In the genomic region with DNA sequence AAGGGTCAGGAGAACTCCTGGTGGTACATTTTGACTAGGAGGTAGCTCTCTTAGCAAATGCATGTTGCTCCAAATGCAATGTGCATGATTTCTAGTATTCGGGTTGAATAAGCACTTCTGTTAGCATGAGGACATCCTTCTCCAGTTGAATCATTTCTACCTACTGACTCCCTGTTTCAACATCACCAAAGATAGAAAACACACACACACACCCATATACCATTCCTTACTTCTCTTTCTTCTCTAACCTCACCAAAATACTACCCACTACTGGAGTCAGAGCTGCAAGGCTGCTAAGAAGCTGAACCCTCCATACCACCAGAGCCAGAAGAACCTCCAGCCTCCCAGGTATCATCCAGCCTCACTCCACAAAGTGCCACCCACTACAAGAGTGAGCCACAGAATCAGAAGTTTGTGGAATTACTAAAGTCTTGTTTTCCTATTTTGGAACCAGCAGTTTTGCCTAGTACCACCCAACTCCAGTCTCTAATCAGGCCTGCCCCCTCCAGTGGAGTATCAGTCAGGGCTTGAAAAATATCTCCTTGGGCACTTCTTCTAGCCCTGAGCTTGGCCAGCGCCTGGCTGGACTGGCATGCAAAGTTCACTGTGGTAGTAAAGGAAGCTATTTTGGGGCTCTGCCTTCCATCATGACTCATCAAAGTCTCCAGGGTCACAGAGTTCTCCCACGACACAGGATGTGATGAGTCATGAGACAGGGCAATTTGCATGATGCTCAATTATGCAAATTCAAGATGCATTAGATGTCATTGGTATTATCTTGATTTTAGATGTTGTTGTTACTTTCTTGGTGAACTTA, we compare ENCODE assay signal across 1 cellular context.
A peak's percentile ranks its signal among the peaks of the same experiment; 100 is the strongest.
TF ChIP-seq lines count a peak whose summit lies in the region.

No MANE protein-coding gene starts in this region.

TF ChIP-seq in GM12878, 131 proteins besides CTCF, POLR2A, EP300 and RAD21 (continued from another document):
- TF ChIP-seq, protein P1, sequence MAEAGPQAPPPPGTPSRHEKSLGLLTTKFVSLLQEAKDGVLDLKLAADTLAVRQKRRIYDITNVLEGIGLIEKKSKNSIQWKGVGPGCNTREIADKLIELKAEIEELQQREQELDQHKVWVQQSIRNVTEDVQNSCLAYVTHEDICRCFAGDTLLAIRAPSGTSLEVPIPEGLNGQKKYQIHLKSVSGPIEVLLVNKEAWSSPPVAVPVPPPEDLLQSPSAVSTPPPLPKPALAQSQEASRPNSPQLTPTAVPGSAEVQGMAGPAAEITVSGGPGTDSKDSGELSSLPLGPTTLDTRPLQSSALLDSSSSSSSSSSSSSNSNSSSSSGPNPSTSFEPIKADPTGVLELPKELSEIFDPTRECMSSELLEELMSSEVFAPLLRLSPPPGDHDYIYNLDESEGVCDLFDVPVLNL (IDR thresholded peaks at IDR 0.05; ENCODE audit: low read depth, low read length) = no peak
- peak in 1 of 2 experiments; percentile 43; a peak in 1 of 4 replicates for TF ChIP-seq IKZF2 (IDR thresholded peaks at IDR 0.05)
- no peak for TF ChIP-seq SPI1 (IDR thresholded peaks at IDR 0.05; ENCODE audit: borderline replicate concordance, insufficient read depth, low read depth, low read length)
- TF ChIP-seq CREM (IDR thresholded peaks at IDR 0.05; ENCODE audit: low read depth) = peak; percentile 84
- TF ChIP-seq MEF2A (IDR thresholded peaks at IDR 0.05; ENCODE audit: insufficient read depth, low read depth, low read length) = peak; percentile 96
- peak; percentile 55 for TF ChIP-seq ATF7 (IDR thresholded peaks at IDR 0.05; ENCODE audit: low read depth)
- peak; percentile 67; the same call in 1 of the 2 replicates for TF ChIP-seq IRF4 (IDR thresholded peaks at IDR 0.05; ENCODE audit: low read depth, low read length)
- TF ChIP-seq FOXM1 (IDR thresholded peaks at IDR 0.05; ENCODE audit: low read depth, low read length) = peak; percentile 69; the same call in 1 of the 2 replicates
- no peak for TF ChIP-seq HCFC1 (IDR thresholded peaks at IDR 0.05; ENCODE audit: low read length)
- TF ChIP-seq POU2F2 (IDR thresholded peaks at IDR 0.05; ENCODE audit: borderline replicate concordance, low read depth, low read length) = peak; percentile 97; the same call in 2 of the 3 replicates
- 0 out of 2 replicates have a peak, but pooled peaks have one; percentile 40 for TF ChIP-seq POLR2AphosphoS5 (IDR thresholded peaks at IDR 0.05; ENCODE audit: low read length)
- no peak for TF ChIP-seq RCOR1 (conservative IDR thresholded peaks at IDR 0.05; ENCODE audit: low read depth, low read length)
- TF ChIP-seq, protein P2, sequence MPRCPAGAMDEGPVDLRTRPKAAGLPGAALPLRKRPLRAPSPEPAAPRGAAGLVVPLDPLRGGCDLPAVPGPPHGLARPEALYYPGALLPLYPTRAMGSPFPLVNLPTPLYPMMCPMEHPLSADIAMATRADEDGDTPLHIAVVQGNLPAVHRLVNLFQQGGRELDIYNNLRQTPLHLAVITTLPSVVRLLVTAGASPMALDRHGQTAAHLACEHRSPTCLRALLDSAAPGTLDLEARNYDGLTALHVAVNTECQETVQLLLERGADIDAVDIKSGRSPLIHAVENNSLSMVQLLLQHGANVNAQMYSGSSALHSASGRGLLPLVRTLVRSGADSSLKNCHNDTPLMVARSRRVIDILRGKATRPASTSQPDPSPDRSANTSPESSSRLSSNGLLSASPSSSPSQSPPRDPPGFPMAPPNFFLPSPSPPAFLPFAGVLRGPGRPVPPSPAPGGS (IDR thresholded peaks at IDR 0.05; ENCODE audit: borderline replicate concordance, insufficient read depth, low read depth, low read length, poor library complexity, severe bottlenecking) = peak; percentile 25
- TF ChIP-seq, protein P3, sequence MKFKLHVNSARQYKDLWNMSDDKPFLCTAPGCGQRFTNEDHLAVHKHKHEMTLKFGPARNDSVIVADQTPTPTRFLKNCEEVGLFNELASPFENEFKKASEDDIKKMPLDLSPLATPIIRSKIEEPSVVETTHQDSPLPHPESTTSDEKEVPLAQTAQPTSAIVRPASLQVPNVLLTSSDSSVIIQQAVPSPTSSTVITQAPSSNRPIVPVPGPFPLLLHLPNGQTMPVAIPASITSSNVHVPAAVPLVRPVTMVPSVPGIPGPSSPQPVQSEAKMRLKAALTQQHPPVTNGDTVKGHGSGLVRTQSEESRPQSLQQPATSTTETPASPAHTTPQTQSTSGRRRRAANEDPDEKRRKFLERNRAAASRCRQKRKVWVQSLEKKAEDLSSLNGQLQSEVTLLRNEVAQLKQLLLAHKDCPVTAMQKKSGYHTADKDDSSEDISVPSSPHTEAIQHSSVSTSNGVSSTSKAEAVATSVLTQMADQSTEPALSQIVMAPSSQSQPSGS (IDR thresholded peaks at IDR 0.05; ENCODE audit: low read length) = peak; percentile 87
- no peak for TF ChIP-seq RBBP5 (conservative IDR thresholded peaks at IDR 0.05)
- TF ChIP-seq, protein P4, sequence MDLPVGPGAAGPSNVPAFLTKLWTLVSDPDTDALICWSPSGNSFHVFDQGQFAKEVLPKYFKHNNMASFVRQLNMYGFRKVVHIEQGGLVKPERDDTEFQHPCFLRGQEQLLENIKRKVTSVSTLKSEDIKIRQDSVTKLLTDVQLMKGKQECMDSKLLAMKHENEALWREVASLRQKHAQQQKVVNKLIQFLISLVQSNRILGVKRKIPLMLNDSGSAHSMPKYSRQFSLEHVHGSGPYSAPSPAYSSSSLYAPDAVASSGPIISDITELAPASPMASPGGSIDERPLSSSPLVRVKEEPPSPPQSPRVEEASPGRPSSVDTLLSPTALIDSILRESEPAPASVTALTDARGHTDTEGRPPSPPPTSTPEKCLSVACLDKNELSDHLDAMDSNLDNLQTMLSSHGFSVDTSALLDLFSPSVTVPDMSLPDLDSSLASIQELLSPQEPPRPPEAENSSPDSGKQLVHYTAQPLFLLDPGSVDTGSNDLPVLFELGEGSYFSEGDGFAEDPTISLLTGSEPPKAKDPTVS (IDR thresholded peaks at IDR 0.05; ENCODE audit: low read depth, low read length) = no peak
- no peak; the same call in 1 of the 2 replicates for TF ChIP-seq TBL1XR1 (IDR thresholded peaks at IDR 0.05; ENCODE audit: low read depth, low read length)
- peak; percentile 38; the same call in 1 of the 2 replicates for TF ChIP-seq JUND (IDR thresholded peaks at IDR 0.05; ENCODE audit: low read depth, low read length)
- 0 out of 2 replicates have a peak, but pooled peaks have one; percentile 23 for TF ChIP-seq TCF12 (IDR thresholded peaks at IDR 0.05; ENCODE audit: low read depth, low read length)
- peak; percentile 49; the same call in 1 of the 2 replicates for TF ChIP-seq EED (IDR thresholded peaks at IDR 0.05; ENCODE audit: low read depth)
- TF ChIP-seq CREB1 (IDR thresholded peaks at IDR 0.05; ENCODE audit: low read depth) = peak; percentile 77
- TF ChIP-seq IKZF1 (conservative IDR thresholded peaks at IDR 0.05) = peak; percentile 50
- TF ChIP-seq SP1 (IDR thresholded peaks at IDR 0.05; ENCODE audit: low read depth, low read length) = peak; percentile 48
- TF ChIP-seq YY1 (IDR thresholded peaks at IDR 0.05; ENCODE audit: low read depth, low read length) = peak; percentile 61; the same call in 1 of the 2 replicates
- peak; percentile 50; the same call in 1 of the 2 replicates for TF ChIP-seq PAX5 (IDR thresholded peaks at IDR 0.05; ENCODE audit: borderline replicate concordance, low read depth, low read length)
- TF ChIP-seq TARDBP (IDR thresholded peaks at IDR 0.05; ENCODE audit: borderline replicate concordance) = no peak
- TF ChIP-seq BCL11A (IDR thresholded peaks at IDR 0.05; ENCODE audit: low read depth, low read length) = peak; percentile 82; the same call in 1 of the 2 replicates
- TF ChIP-seq MEF2B (IDR thresholded peaks at IDR 0.05; ENCODE audit: partially characterized antibody, poor library complexity, severe bottlenecking) = peak; percentile 91
- TF ChIP-seq NFIC (IDR thresholded peaks at IDR 0.05; ENCODE audit: low read depth, low read length) = peak; percentile 74; the same call in 1 of the 2 replicates
